8 cellular contexts compared by ENCODE assay signal in the genomic region with DNA sequence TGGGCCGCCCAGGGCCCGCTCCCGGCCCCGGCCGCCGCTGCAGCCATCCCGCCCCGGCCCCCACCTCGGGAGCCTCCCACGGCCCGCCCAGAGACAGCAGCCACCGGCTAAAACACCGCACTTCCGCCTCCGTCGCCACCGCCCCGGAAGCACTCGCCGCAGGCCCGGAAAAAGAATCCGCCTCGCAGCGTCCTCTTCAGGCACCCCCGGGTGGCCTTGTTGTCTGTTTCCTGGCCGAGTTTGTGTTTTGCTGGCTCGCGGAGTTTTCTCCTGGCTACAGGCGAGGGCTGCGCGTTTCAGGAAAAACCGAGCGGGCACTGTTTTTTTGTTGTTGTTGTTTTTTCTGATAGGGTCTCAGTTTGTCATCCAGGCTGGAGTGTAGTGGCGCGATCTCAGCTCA. TPM values are rescaled to one million over a fixed set of nuclear protein-coding genes. Genes with fewer than 3 reads are reported as not detected.
DNase-seq lines count a peak whose midpoint lies in the region; ATAC-seq lines count a peak whose summit lies in the region.
"Not testable (repeated sequence)": the region's sequence is repeated elsewhere in the genome, so short reads cannot be mapped to it uniquely, and the experiment has no call there.

Gene CCZ1B (minus strand): TSS at position 125 of the 400 bp plus-strand sequence. CDS start 78 bp downstream, at position 47.

- not testable (repeated sequence) for H3K9me3 Mint-ChIP-seq in CD8-positive, alpha-beta memory T cell

- H3K9ac ChIP-seq in mesendoderm (ENCODE audit: low read length) = peak within 1 kb of the TSS; percentile 49

- H3K9me3 ChIP-seq in CD8-positive, alpha-beta memory T cell (ENCODE audit: low read length); ectodermal cell (ENCODE audit: control insufficient read depth, low read length): not testable (repeated sequence)

- not testable (repeated sequence) for H3K23ac ChIP-seq in mesendoderm (ENCODE audit: low read length)

- CTCF ChIA-PET in CD8-positive, alpha-beta memory T cell (lab: Charles Lee) = not testable (repeated sequence)

- H3K4ac ChIP-seq in mesendoderm (ENCODE audit: low read depth, low read length) = not testable (repeated sequence)

- peak within 1 kb of the TSS; percentile 90 to 97 (median 96) for H3K4me3 Mint-ChIP-seq in CD8-positive, alpha-beta memory T cell

- peaks cover 7 to 14% of the 10 kb centered on the region in 2 donors for H3K27me3 Mint-ChIP-seq in CD8-positive, alpha-beta memory T cell

- H2BK5ac ChIP-seq in mesendoderm (ENCODE audit: low read length) = not testable (repeated sequence)

- H3K79me2 ChIP-seq in mesendoderm (ENCODE audit: control insufficient read depth, insufficient read depth, low read length) = not testable (repeated sequence)

- not testable (repeated sequence) for H3K18ac ChIP-seq in mesendoderm (ENCODE audit: low read length)

- H2BK15ac ChIP-seq in mesendoderm (replicated peaks; ENCODE audit: low read depth) = not testable (repeated sequence)

- H3K27me3 ChIP-seq in CD8-positive, alpha-beta memory T cell (ENCODE audit: insufficient read depth, low read length, poor library complexity, severe bottlenecking); ectodermal cell (ENCODE audit: control insufficient read depth, insufficient read depth, low read length, poor library complexity, severe bottlenecking); mesendoderm (ENCODE audit: insufficient read depth, low read length, poor library complexity): not testable (repeated sequence)

- not testable (repeated sequence) for H3K79me1 ChIP-seq in mesendoderm (ENCODE audit: low read length)

- peak within 1 kb of the TSS; percentile 16 for H3K27ac ChIP-seq in CD8-positive, alpha-beta memory T cell (ENCODE audit: low read depth, low read length)
- not testable (repeated sequence) for H3K27ac ChIP-seq in ectodermal cell (ENCODE audit: insufficient read depth, low read depth, low read length, poor library complexity, severe bottlenecking); mesendoderm (ENCODE audit: low read depth, low read length)

- peak within 1 kb of the TSS; percentile 51 for H3K4me3 ChIP-seq in CD8-positive, alpha-beta memory T cell (ENCODE audit: low read length)
- H3K4me3 ChIP-seq in ectodermal cell (ENCODE audit: insufficient read depth, low read depth, low read length) = peak within 1 kb of the TSS; percentile 27
- H3K4me3 ChIP-seq in mesendoderm (ENCODE audit: low read length) = not testable (repeated sequence)

- not testable (repeated sequence) for H3K4me2 ChIP-seq in mesendoderm (ENCODE audit: low read length)

- not testable (repeated sequence) for H3K36me3 ChIP-seq in CD8-positive, alpha-beta memory T cell (ENCODE audit: insufficient read depth, low read length); ectodermal cell (ENCODE audit: control insufficient read depth, insufficient read depth, low read length); mesendoderm (ENCODE audit: control insufficient read depth, insufficient read depth, low read length)

- H4K8ac ChIP-seq in mesendoderm (ENCODE audit: low read depth, low read length) = peak within 1 kb of the TSS; percentile 56

- 8 to 10% methylated on average over 24 to 25 of the region's 35 CpGs for WGBS in ectodermal cell, 2 experiments
- WGBS in mesendoderm (ENCODE audit: extremely low coverage, insufficient coverage, low lambda C conversion rate) = no CpG with 5 or more reads among the region's 35 CpGs

- H3K4me1 Mint-ChIP-seq in CD8-positive, alpha-beta memory T cell = peaks cover 7 to 14% (median 13%) of the 10 kb centered on the region in 3 donors

- H3K36me3 Mint-ChIP-seq in CD8-positive, alpha-beta memory T cell = peaks cover 0 to 19% (median 3%) of the 10 kb centered on the region in 3 donors

- H2BK120ac ChIP-seq in mesendoderm (ENCODE audit: low read depth, low read length) = not testable (repeated sequence)

- peak within 1 kb of the TSS; percentile 50 to 97 (median 95) for H3K27ac Mint-ChIP-seq in CD8-positive, alpha-beta memory T cell

- not testable (repeated sequence) for H4K5ac ChIP-seq in mesendoderm (ENCODE audit: low read length)

- peak; percentile 75 to 90 (median 86) for DNase-seq in CD8-positive, alpha-beta memory T cell
- peak; percentile 79 for DNase-seq in HK-2 (ENCODE audit: unreplicated experiment)
- DNase-seq in NK-92 treated with Interleukin-12 subunit alpha and Interleukin-12 subunit beta, amount 100 ng/mL, for 24 hours (lab: John Stamatoyannopoulos, UW) = peak; percentile 59
- DNase-seq in activated CD8-positive, alpha-beta memory T cell treated with anti-CD3 and anti-CD28 coated beads for 1 hour (ENCODE audit: extremely low read depth in 1 of 2, low read depth in 1 of 2) = peak; percentile 48 to 68
- peak; percentile 83 for DNase-seq in mesendoderm
- DNase-seq in stimulated activated CD4-positive, alpha-beta T cell treated with anti-CD3 and anti-CD28 coated beads, TNF-alpha, amount 100 ng/mL, for 48 hours (ENCODE audit: low read depth in 3 of 3) = peak; percentile 70 to 83 (median 83)

- H2AK5ac ChIP-seq in mesendoderm (ENCODE audit: low read length) = not testable (repeated sequence)

- peak; percentile 99 for ATAC-seq in GM19468 (IDR thresholded peaks at IDR 0.05; ENCODE audit: extremely low read depth, unreplicated experiment)

- H3K4me1 ChIP-seq in CD8-positive, alpha-beta memory T cell (ENCODE audit: insufficient read depth, low read length); ectodermal cell (ENCODE audit: control insufficient read depth, insufficient read depth, low read length); mesendoderm (ENCODE audit: control insufficient read depth, low read depth, low read length): not testable (repeated sequence)

- POLR2A ChIA-PET in CD8-positive, alpha-beta memory T cell (lab: Charles Lee) = not testable (repeated sequence)

- H3K56ac ChIP-seq in mesendoderm (ENCODE audit: low read length) = not testable (repeated sequence)

RNA-seq across cellular contexts. Expression of gene CCZ1B, which starts in this region (rescaled TPM):
- total RNA-seq in CD8-positive, alpha-beta memory T cell = 10 to 100 TPM; 52.2 to 60.5 TPM
- polyA plus RNA-seq in CD8-positive, alpha-beta memory T cell = 34.4 TPM
- polyA plus RNA-seq in ectodermal cell (2013, experiment 1 of 4) = 64.2 TPM
- polyA plus RNA-seq in ectodermal cell (2013, experiment 2 of 4) = 51.6 TPM
- 63.1 TPM for polyA plus RNA-seq in ectodermal cell (2013, experiment 3 of 4)
- polyA plus RNA-seq in ectodermal cell (2013, experiment 4 of 4) = 55.8 TPM
- polyA plus RNA-seq in mesendoderm (2013, experiment 1 of 2) = 15.6 TPM
- 15.7 TPM for polyA plus RNA-seq in mesendoderm (2013, experiment 2 of 2)
